Comparison of ENCODE assay signal across 13 cellular contexts in the genomic region with DNA sequence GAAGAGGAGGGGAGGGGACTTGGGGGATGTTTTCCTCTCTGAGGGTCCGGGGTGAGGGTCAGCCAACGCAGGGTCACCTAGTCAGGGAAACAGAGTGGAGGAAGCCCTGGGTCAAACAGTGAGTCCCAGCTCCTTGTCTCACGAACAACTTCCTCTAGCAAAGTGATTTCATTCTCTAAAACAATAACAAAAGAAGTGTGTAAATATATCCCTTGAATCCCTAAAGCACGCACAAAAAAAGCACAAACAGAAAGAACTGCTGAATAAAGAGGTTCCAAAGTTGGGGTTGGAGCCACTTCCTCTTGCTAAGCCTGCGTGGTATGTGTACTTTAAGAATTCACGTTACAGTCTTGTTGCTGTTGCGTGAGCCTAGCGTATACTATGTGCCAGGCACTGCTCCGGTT. TPM values are rescaled to one million over a fixed set of nuclear protein-coding genes. Genes with fewer than 3 reads are reported as not detected.
A peak's percentile ranks its signal among the peaks of the same experiment; 100 is the strongest.
DNase-seq lines count a peak whose midpoint lies in the region; ATAC-seq, FAIRE-seq and TF ChIP-seq lines count a peak whose summit lies in the region.
"Had no signal": no experiment of that assay in that cellular context is flagged by ENCODE, and none has a peak within 500 bp of the region (broad histone marks: within the 10 kb centered on the region; RNA-seq: fewer than 3 reads in every experiment).

No MANE protein-coding gene starts in this region.

- no TSS peak for BruUV-seq in K562 (replicated peaks; lab: Mats Ljungman, UMichigan)

- TF ChIP-seq CTCF in K562 (IDR thresholded peaks at IDR 0.05 in 2 of 3, conservative IDR thresholded peaks at IDR 0.05 in 1 of 3; ENCODE audit: insufficient read depth in 2 of 3, low read depth in 1 of 3, low read length in 3 of 3) = no peak

- no peaks in the 10 kb centered on the region for H3K79me2 ChIP-seq in K562 (ENCODE audit: control insufficient read depth, insufficient read depth, low read length)

- H3K9me3 ChIP-seq in K562 (replicated peaks; ENCODE audit: control insufficient read depth, insufficient read depth, low read depth, low read length) (no peaks in the 10 kb centered on the region), skeletal muscle tissue (ENCODE audit: control insufficient read depth in 3 of 3, low read length in 3 of 3) (no peaks in the 10 kb centered on the region)
- H3K9me3 ChIP-seq: body of pancreas had no signal

- TF ChIP-seq RAD21 in K562 (CRISPR knock-in tag; conservative IDR thresholded peaks at IDR 0.05 in 1 of 2, IDR thresholded peaks at IDR 0.05 in 1 of 2) = no peak

- intact Hi-C loops in K562 (cut with micrococcal nuclease) = no loop called here
- intact Hi-C loops in left colon (cut with DNase I, micrococcal nuclease) = no loop called here

- no peaks in the 10 kb centered on the region for H3K9me1 ChIP-seq in K562 (ENCODE audit: control insufficient read depth, insufficient read depth, low read length)

- ATAC-seq in K562 (no peak; the same call in 2 of the 3 replicates), HG03439 (IDR thresholded peaks at IDR 0.05; ENCODE audit: unreplicated experiment) (no peak), left colon (no peak), GM21528 (IDR thresholded peaks at IDR 0.05; ENCODE audit: low FRiP score, unreplicated experiment) (no peak)
- ATAC-seq: activated CD8-positive, alpha-beta T cell treated with anti-CD3 and anti-CD28 coated beads, Interleukin-2, amount 10 ng/mL, durations not matched to agents 7 days and 5 days; body of pancreas; naive thymus-derived CD8-positive, alpha-beta T cell had no signal

- CTCF ChIA-PET in K562 (lab: Yijun Ruan, JAX; ENCODE audit: low intra/inter-chr PET ratio) = no interaction called here

- POLR2A ChIA-PET in K562 (lab: Yijun Ruan, JAX) = interaction anchor here (1.0 to 1.4 kb wide), 3 partner anchors 13 to 15 kb away, joined by 3 to 5 read pairs (median 3); no protein-coding TSS in a partner anchor

- H4K20me1 ChIP-seq in K562 (replicated peaks; ENCODE audit: control insufficient read depth, insufficient read depth, low read length) = no peaks in the 10 kb centered on the region

- no peak overlapping the region for H3K4me3 ChIP-seq in Jurkat, Clone E6-1 (ENCODE audit: low read length)
- no peak overlapping the region for H3K4me3 ChIP-seq in K562
- peak overlapping the region in 1 of 3 donors; percentile 15 for H3K4me3 ChIP-seq in skeletal muscle tissue (ENCODE audit: low read length in 3 of 3)
- H3K4me3 ChIP-seq: body of pancreas, GM23248 had no signal

- TF ChIP-seq EP300 in K562 (IDR thresholded peaks at IDR 0.05; ENCODE audit: low read length) = no peak

- H3K27me3 ChIP-seq in K562 (ENCODE audit: control insufficient read depth in 2 of 2, insufficient read depth in 2 of 2, low read length in 2 of 2) (no peaks in the 10 kb centered on the region), skeletal muscle tissue (ENCODE audit: control insufficient read depth in 3 of 3, insufficient read depth in 3 of 3, low read length in 3 of 3) (peaks cover 4 to 15% (median 5%) of the 10 kb centered on the region in 3 donors)
- H3K27me3 ChIP-seq: body of pancreas had no signal

- peak; percentile 20 for DNase-seq in Jurkat, Clone E6-1 (ENCODE audit: low read depth, low spot score)
- DNase-seq in K562 (ENCODE audit: extremely low read depth in 1 of 4, low spot score in 3 of 4) = no peak
- DNase-seq in left kidney (ENCODE audit: low read depth, low spot score) = peak; percentile 12
- no peak for DNase-seq in left colon
- no peak for DNase-seq in cerebellar cortex (ENCODE audit: low spot score)
- DNase-seq: activated CD8-positive, alpha-beta T cell treated with anti-CD3 and anti-CD28 coated beads, Interleukin-2, amount 10 ng/mL, durations not matched to agents 7 days and 5 days; GM23248; naive thymus-derived CD8-positive, alpha-beta T cell; NCI-H2029 had no signal

- peak overlapping the region; percentile 93 for H2AFZ ChIP-seq in K562 (ENCODE audit: low read depth, low read length)
- H2AFZ ChIP-seq: GM23248 had no signal

- no peaks in the 10 kb centered on the region for H3K36me3 ChIP-seq in K562 (ENCODE audit: control insufficient read depth, insufficient read depth, low read length)
- no peaks in the 10 kb centered on the region for H3K36me3 ChIP-seq in skeletal muscle tissue (ENCODE audit: control insufficient read depth in 3 of 3, insufficient read depth in 3 of 3, low read length in 3 of 3)

- WGBS in K562 (ENCODE audit: insufficient coverage, low coverage, missing lambda C conversion rate) = 57% methylated on average over 9 of the region's 9 CpGs

- peak overlapping the region; percentile 51 to 87; a peak in 3 of 4 replicates for H3K9ac ChIP-seq in K562 (ENCODE audit: insufficient read depth in 1 of 2, low read depth in 2 of 2, low read length in 2 of 2)
- no peak overlapping the region for H3K9ac ChIP-seq in skeletal muscle tissue (ENCODE audit: low read depth in 1 of 3, low read length in 3 of 3)
- H3K9ac ChIP-seq: GM23248 had no signal

- in situ Hi-C loops in K562 (cut with MboI) = no loop called here

- peak overlapping the region; percentile 43; the same call in 1 of the 2 replicates for H3K4me2 ChIP-seq in K562 (ENCODE audit: insufficient read depth, low read length)

- FAIRE-seq in K562 (lab: Jason Lieb, UNC) = no peak

- TF ChIP-seq POLR2A in K562 (conservative IDR thresholded peaks at IDR 0.05) = no peak

- H3K4me1 ChIP-seq in K562 (replicated peaks in 1 of 2; ENCODE audit: control insufficient read depth in 2 of 2, insufficient read depth in 2 of 2, low read length in 2 of 2) = peaks cover 30 to 35% of the 10 kb centered on the region in 2 experiments; a peak in 4 of 5 replicates
- H3K4me1 ChIP-seq in skeletal muscle tissue (ENCODE audit: control insufficient read depth in 3 of 3, insufficient read depth in 3 of 3, low read length in 3 of 3) = peaks cover 0 to 2% (median 0%) of the 10 kb centered on the region in 3 donors
- H3K4me1 ChIP-seq: body of pancreas had no signal

- H3K27ac ChIP-seq in K562 (ENCODE audit: extremely low read depth, low read depth, low read length) (peak overlapping the region; percentile 63; the same call in 2 of the 3 replicates), skeletal muscle tissue (ENCODE audit: low read depth, low read length) (peak overlapping the region; percentile 60)
- H3K27ac ChIP-seq: GM23248 had no signal

RNA-seq across cellular contexts. Expression of gene C5AR2, which starts 1.5 kb away (rescaled TPM):
- not detected for polyA plus RNA-seq in Jurkat, Clone E6-1 (2012; ENCODE audit: insufficient read depth, insufficient read length)
- total RNA-seq in K562 (2011; cell fraction: chromatin; rRNA removed; ENCODE audit: low replicate concordance) = 0.77 and 1.6 TPM in 2 replicates
- total RNA-seq in K562 (2011; cell fraction: nucleolus; rRNA removed) = 1.2 and 1.4 TPM in 2 replicates
- total RNA-seq in K562 (2011; cell fraction: nucleoplasm; rRNA removed) = 0.66 and 0.92 TPM in 2 replicates
- total RNA-seq in K562 (2014; rRNA removed) (0.78 and 1.1 TPM in 2 replicates), K562 (2014; rRNA removed; fragmentation: Illumina TruSeq; extraction: Trizol) (0.07 and 0.13 TPM in 2 replicates), K562 (2015; rRNA removed; fragmentation: Illumina TruSeq; extraction: Trizol) (0.04 and 0.15 TPM in 2 replicates), K562 (2021) (0.51 and 0.63 TPM in 2 replicates), skeletal muscle tissue (0.52 TPM), left colon (1 to 10 TPM in 1 of 2 donors, under 1 TPM in 1; 0.46 to 2.3 TPM)
- polyA plus RNA-seq in K562 (2011; rRNA removed) (0.15 and 0.21 TPM in 2 replicates), K562 (2014; fragmentation: Illumina TruSeq; extraction: Trizol) (0.10 and 0.28 TPM in 2 replicates), K562 (2014; fragmentation: Nextera tagmentation; extraction: Ambion mirVana) (under 1 TPM; 0.01 to 0.13 TPM), K562 (2014; rRNA removed) (0.24 and 0.43 TPM in 2 replicates)
- 0.12 and 0.69 TPM in 2 replicates for polyA plus RNA-seq in K562 (2011; cell fraction: cytosol; rRNA removed)
- polyA plus RNA-seq in K562 (2011; cell fraction: nucleus; rRNA removed) = 0.74 and 1.5 TPM in 2 replicates
- polyA plus RNA-seq in K562 (2012) = 0.22 TPM in 2 replicates
- 0.06 and 0.53 TPM in 2 replicates for polyA minus RNA-seq in K562 (2011; rRNA and poly(A)+ RNA removed)
- 0.19 TPM in 1 of 2 replicates, not detected in the other for polyA minus RNA-seq in K562 (2011; cell fraction: cytosol; rRNA and poly(A)+ RNA removed)
- polyA minus RNA-seq in K562 (2011; cell fraction: nucleus; rRNA and poly(A)+ RNA removed) = 0.33 and 0.40 TPM in 2 replicates
- polyA plus RNA-seq: naive thymus-derived CD8-positive, alpha-beta T cell had no signal

RNA-seq across cellular contexts. Expression of gene DHX34, which starts 18.6 kb away (rescaled TPM):
- polyA plus RNA-seq in Jurkat, Clone E6-1 (2012; ENCODE audit: insufficient read depth, insufficient read length) = 14.7 TPM
- total RNA-seq in K562 (2011; cell fraction: chromatin; rRNA removed; ENCODE audit: low replicate concordance) = 53.0 and 146 TPM in 2 replicates
- 97.4 and 98.7 TPM in 2 replicates for total RNA-seq in K562 (2011; cell fraction: nucleolus; rRNA removed)
- 51.2 and 61.0 TPM in 2 replicates for total RNA-seq in K562 (2011; cell fraction: nucleoplasm; rRNA removed)
- total RNA-seq in K562 (2014; rRNA removed) = 32.9 and 39.8 TPM in 2 replicates
- 8.7 and 10.8 TPM in 2 replicates for total RNA-seq in K562 (2014; rRNA removed; fragmentation: Illumina TruSeq; extraction: Trizol)
- total RNA-seq in K562 (2015; rRNA removed; fragmentation: Illumina TruSeq; extraction: Trizol) = 15.0 and 15.9 TPM in 2 replicates
- total RNA-seq in K562 (2021) = 42.0 and 42.6 TPM in 2 replicates
- polyA plus RNA-seq in K562 (2011; rRNA removed) = 9.6 and 13.9 TPM in 2 replicates
- 8.9 and 22.2 TPM in 2 replicates for polyA plus RNA-seq in K562 (2011; cell fraction: cytosol; rRNA removed)
- polyA plus RNA-seq in K562 (2011; cell fraction: nucleus; rRNA removed) = 76.0 and 111 TPM in 2 replicates
- 22.3 and 23.7 TPM in 2 replicates for polyA plus RNA-seq in K562 (2012)
- 16.1 and 24.9 TPM in 2 replicates for polyA plus RNA-seq in K562 (2014; fragmentation: Illumina TruSeq; extraction: Trizol)
- under 1 TPM; 0.36 to 0.41 TPM for polyA plus RNA-seq in K562 (2014; fragmentation: Nextera tagmentation; extraction: Ambion mirVana)
- polyA plus RNA-seq in K562 (2014; rRNA removed) = 29.1 and 30.1 TPM in 2 replicates
- polyA minus RNA-seq in K562 (2011; rRNA and poly(A)+ RNA removed) = 7.0 and 11.3 TPM in 2 replicates
- 16.7 and 17.6 TPM in 2 replicates for polyA minus RNA-seq in K562 (2011; cell fraction: cytosol; rRNA and poly(A)+ RNA removed)
- 30.8 and 33.1 TPM in 2 replicates for polyA minus RNA-seq in K562 (2011; cell fraction: nucleus; rRNA and poly(A)+ RNA removed)
- total RNA-seq in skeletal muscle tissue = 7.8 TPM
- total RNA-seq in left colon = 10 to 100 TPM in 1 of 2 donors, 1 to 10 TPM in 1; 8.5 to 10.6 TPM

RNA-seq across cellular contexts. Expression of gene C5AR1, which starts 20.8 kb away (rescaled TPM):
- not detected for polyA plus RNA-seq in Jurkat, Clone E6-1 (2012; ENCODE audit: insufficient read depth, insufficient read length)
- 3.1 and 4.0 TPM in 2 replicates for total RNA-seq in K562 (2011; cell fraction: chromatin; rRNA removed; ENCODE audit: low replicate concordance)
- total RNA-seq in K562 (2011; cell fraction: nucleolus; rRNA removed) = 1.4 and 1.7 TPM in 2 replicates
- total RNA-seq in K562 (2011; cell fraction: nucleoplasm; rRNA removed) = 1.1 and 2.1 TPM in 2 replicates
- total RNA-seq in K562 (2014; rRNA removed) (not detected in 2 replicates), K562 (2014; rRNA removed; fragmentation: Illumina TruSeq; extraction: Trizol) (not detected in 2 replicates), K562 (2015; rRNA removed; fragmentation: Illumina TruSeq; extraction: Trizol) (0.08 and 0.40 TPM in 2 replicates), K562 (2021) (0.51 and 1.6 TPM in 2 replicates), skeletal muscle tissue (1.0 TPM), left colon (1 to 10 TPM; 5.0 to 8.8 TPM)
- polyA plus RNA-seq in K562 (2011; rRNA removed) (0.11 and 0.46 TPM in 2 replicates), K562 (2014; fragmentation: Illumina TruSeq; extraction: Trizol) (0.06 and 0.17 TPM in 2 replicates), K562 (2014; fragmentation: Nextera tagmentation; extraction: Ambion mirVana) (under 1 TPM; 0.17 TPM), K562 (2014; rRNA removed) (0.09 TPM in 1 of 2 replicates, not detected in the other)
- 0.10 and 0.12 TPM in 2 replicates for polyA plus RNA-seq in K562 (2011; cell fraction: cytosol; rRNA removed)
- polyA plus RNA-seq in K562 (2011; cell fraction: nucleus; rRNA removed) = 1.8 and 3.6 TPM in 2 replicates
- polyA plus RNA-seq in K562 (2012) = 0.12 and 1.2 TPM in 2 replicates
- not detected in 2 replicates for polyA minus RNA-seq in K562 (2011; rRNA and poly(A)+ RNA removed)
- polyA minus RNA-seq in K562 (2011; cell fraction: cytosol; rRNA and poly(A)+ RNA removed) = 3.0 TPM in 1 of 2 replicates, not detected in the other
- polyA minus RNA-seq in K562 (2011; cell fraction: nucleus; rRNA and poly(A)+ RNA removed) = 0.67 TPM in 1 of 2 replicates, not detected in the other
- total RNA-seq: GM23248 had no signal

RNA-seq across cellular contexts. Expression of gene INAFM1, which starts 55.8 kb away (rescaled TPM):
- 7.2 TPM for polyA plus RNA-seq in Jurkat, Clone E6-1 (2012; ENCODE audit: insufficient read depth, insufficient read length)
- total RNA-seq in K562 (2011; cell fraction: chromatin; rRNA removed; ENCODE audit: low replicate concordance) = 3.9 and 14.1 TPM in 2 replicates
- 15.3 and 23.8 TPM in 2 replicates for total RNA-seq in K562 (2011; cell fraction: nucleolus; rRNA removed)
- 10.9 and 11.0 TPM in 2 replicates for total RNA-seq in K562 (2011; cell fraction: nucleoplasm; rRNA removed)
- total RNA-seq in K562 (2014; rRNA removed) = 11.3 and 15.0 TPM in 2 replicates
- 0.95 and 1.2 TPM in 2 replicates for total RNA-seq in K562 (2014; rRNA removed; fragmentation: Illumina TruSeq; extraction: Trizol)
- 2.1 and 2.3 TPM in 2 replicates for total RNA-seq in K562 (2015; rRNA removed; fragmentation: Illumina TruSeq; extraction: Trizol)
- total RNA-seq in K562 (2021) = 26.6 and 30.9 TPM in 2 replicates
- 3.1 and 7.8 TPM in 2 replicates for polyA plus RNA-seq in K562 (2011; rRNA removed)
- 7.5 and 28.4 TPM in 2 replicates for polyA plus RNA-seq in K562 (2011; cell fraction: cytosol; rRNA removed)
- 10.8 and 17.8 TPM in 2 replicates for polyA plus RNA-seq in K562 (2011; cell fraction: nucleus; rRNA removed)
- polyA plus RNA-seq in K562 (2012) = 13.9 and 22.8 TPM in 2 replicates
- polyA plus RNA-seq in K562 (2014; fragmentation: Illumina TruSeq; extraction: Trizol) = 4.6 and 8.8 TPM in 2 replicates
- under 1 TPM; 0.71 to 0.87 TPM for polyA plus RNA-seq in K562 (2014; fragmentation: Nextera tagmentation; extraction: Ambion mirVana)
- 21.8 and 27.1 TPM in 2 replicates for polyA plus RNA-seq in K562 (2014; rRNA removed)
- polyA minus RNA-seq in K562 (2011; rRNA and poly(A)+ RNA removed) = 0.28 and 0.45 TPM in 2 replicates
- polyA minus RNA-seq in K562 (2011; cell fraction: cytosol; rRNA and poly(A)+ RNA removed) = 6.3 and 7.8 TPM in 2 replicates
- 3.9 and 5.7 TPM in 2 replicates for polyA minus RNA-seq in K562 (2011; cell fraction: nucleus; rRNA and poly(A)+ RNA removed)
- total RNA-seq in skeletal muscle tissue = 1.6 TPM
- 10 to 100 TPM; 13.9 to 14.1 TPM for total RNA-seq in left colon

Comparison
In these comparisons a context has a peak if more than half of its experiments do, and no peak if none do; other contexts are left out.
1. DNase-seq: peak in Jurkat, Clone E6-1 (single experiment) and left kidney (single experiment); none in K562 (0 of 4), left colon (0 of 2) and cerebellar cortex (single experiment).
2. H3K9ac ChIP-seq: peak in K562 (2 of 2); none in skeletal muscle tissue (0 of 3).